Comparison of ENCODE assay signal across 6 cellular contexts in the genomic region with DNA sequence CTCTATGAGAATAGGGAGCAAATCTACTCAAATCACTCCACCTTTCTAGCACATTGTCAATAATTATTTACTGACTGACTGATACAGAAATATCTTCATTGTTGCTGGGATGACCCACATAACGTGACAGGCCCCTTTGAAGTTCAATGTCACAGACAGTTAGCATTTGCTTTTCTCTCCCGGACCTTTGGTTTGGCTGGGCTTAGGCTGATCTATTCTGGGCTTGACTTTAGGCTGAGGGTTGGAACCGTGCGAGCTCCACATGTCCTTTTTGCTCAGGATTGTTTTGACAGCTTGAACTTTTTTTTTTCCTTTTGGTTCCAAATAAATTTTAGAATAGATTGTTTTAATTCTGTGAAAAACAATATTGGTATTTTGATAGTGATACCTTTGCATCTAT. TPM values are rescaled to one million over a fixed set of nuclear protein-coding genes. Genes with fewer than 3 reads are reported as not detected.
"Had no signal": no experiment of that assay in that cellular context is flagged by ENCODE, and none has a peak within 500 bp of the region (broad histone marks: within the 10 kb centered on the region; RNA-seq: fewer than 3 reads in every experiment).

No MANE protein-coding gene starts in this region.

- H3K4me1 Mint-ChIP-seq: GM23338, H9 had no signal

- ATAC-seq: GM23338, K562 had no signal

- H3K27ac Mint-ChIP-seq: GM23338, H9 had no signal

- DNase-seq: H9, HCEC 1CT, IMR-90 had no signal

- H3K4me2 ChIP-seq: GM23338 had no signal

- H3K4me3 ChIP-seq: GM23338, K562 had no signal

- H2AFZ ChIP-seq: GM23338 had no signal

- H3K4me3 Mint-ChIP-seq: GM23338, H9 had no signal

RNA-seq across cellular contexts. Expression of gene ULBP3, which starts 12.0 kb away (rescaled TPM):
- total RNA-seq: K562 had no signal

RNA-seq across cellular contexts. Expression of gene RAET1L, which starts 31.6 kb away (rescaled TPM):
- total RNA-seq: GM23338, H1, H9, IMR-90, K562 had no signal
- polyA plus RNA-seq: GM23338, H1, IMR-90, K562 had no signal
